In the genomic region with DNA sequence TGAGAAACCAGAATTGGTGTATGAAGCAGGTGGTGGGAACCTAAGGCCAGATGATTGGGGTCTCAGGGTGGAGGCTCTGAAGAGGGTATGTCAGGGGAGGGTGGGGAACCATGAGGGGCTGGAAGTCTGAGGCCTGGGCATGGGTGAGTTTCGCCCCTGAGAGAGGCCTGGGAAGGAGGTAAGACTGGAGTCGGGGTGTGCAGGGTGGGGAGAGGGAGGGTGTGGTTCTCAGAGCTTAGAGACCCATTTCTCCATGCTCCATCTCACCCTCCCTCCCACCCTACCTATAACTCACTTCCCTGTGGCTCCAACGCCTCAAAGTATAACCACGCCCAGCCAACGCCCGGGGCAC, we compare ENCODE assay signal across 1 cellular context.
TF ChIP-seq lines count a peak whose summit lies in the region.

No MANE protein-coding gene starts in this region.

TF ChIP-seq in H1, 55 proteins besides CTCF, POLR2A, EP300 and RAD21:
- TF ChIP-seq KDM5A (IDR thresholded peaks at IDR 0.05; ENCODE audit: low read length) (no peak), ZNF274 (IDR thresholded peaks at IDR 0.05; ENCODE audit: borderline replicate concordance, extremely low read depth, low read length) (no peak), SRF (IDR thresholded peaks at IDR 0.05; ENCODE audit: low read depth, low read length) (no peak), PHF8 (conservative IDR thresholded peaks at IDR 0.05; ENCODE audit: low read depth, low read length) (no peak), FOSL1 (IDR thresholded peaks at IDR 0.05; ENCODE audit: insufficient read depth, low read depth, low read length) (no peak), POLR2AphosphoS5 (IDR thresholded peaks at IDR 0.05; ENCODE audit: low read depth, low read length) (no peak)
- TF ChIP-seq, protein P1, sequence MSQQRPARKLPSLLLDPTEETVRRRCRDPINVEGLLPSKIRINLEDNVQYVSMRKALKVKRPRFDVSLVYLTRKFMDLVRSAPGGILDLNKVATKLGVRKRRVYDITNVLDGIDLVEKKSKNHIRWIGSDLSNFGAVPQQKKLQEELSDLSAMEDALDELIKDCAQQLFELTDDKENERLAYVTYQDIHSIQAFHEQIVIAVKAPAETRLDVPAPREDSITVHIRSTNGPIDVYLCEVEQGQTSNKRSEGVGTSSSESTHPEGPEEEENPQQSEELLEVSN (IDR thresholded peaks at IDR 0.05): peak; percentile 27; the same call in 1 of the 2 replicates
